Comparison of ENCODE assay signal across 11 cellular contexts in the genomic region with DNA sequence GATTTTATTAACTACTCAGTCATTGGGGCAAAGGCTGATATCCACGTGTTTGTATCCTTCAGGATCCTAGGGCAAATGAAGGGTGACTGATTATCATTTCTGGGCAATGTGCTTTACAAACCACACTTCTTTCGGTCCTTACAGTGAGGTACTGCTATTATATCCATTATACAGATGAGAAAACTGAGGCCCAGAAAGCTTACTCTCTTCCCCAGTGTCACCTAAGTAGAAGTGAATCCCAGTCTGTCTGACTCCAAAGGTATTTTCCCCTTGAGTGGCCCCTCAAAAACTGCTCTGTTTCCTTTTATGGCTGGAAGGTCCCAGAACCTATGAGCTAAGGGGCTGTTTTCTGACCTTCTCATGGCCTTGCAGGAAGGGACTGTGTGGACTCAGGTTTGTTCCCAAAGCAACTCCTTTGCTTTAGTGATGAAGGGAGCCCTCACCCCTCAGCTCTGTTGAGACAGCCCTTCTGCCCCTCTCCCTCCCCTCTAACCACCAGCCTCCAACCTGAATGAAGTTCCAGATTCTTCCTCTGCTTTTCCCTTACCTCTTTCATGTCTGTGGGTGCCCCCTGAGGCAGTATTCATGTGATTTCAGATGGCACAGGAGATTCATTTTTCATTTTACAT. TPM values are rescaled to one million over a fixed set of nuclear protein-coding genes. Genes with fewer than 3 reads are reported as not detected.
DNase-seq lines count a peak whose midpoint lies in the region; FAIRE-seq and TF ChIP-seq lines count a peak whose summit lies in the region.
"Had no signal": no experiment of that assay in that cellular context is flagged by ENCODE, and none has a peak within 500 bp of the region (broad histone marks: within the 10 kb centered on the region; RNA-seq: fewer than 3 reads in every experiment).

No MANE protein-coding gene starts in this region.

- no peak overlapping the region for H3K4me3 ChIP-seq in kidney (ENCODE audit: low read length in 2 of 2)
- no peak overlapping the region for H3K4me3 ChIP-seq in thymus (ENCODE audit: low read length)
- no peak overlapping the region for H3K4me3 ChIP-seq in colonic mucosa
- H3K4me3 ChIP-seq in breast epithelium = no peak overlapping the region
- H3K4me3 ChIP-seq: GM23248, ovary had no signal

- H3K9ac ChIP-seq in kidney (ENCODE audit: low read length in 2 of 2) (no peak overlapping the region), colonic mucosa (ENCODE audit: low read depth in 2 of 2, low read length in 2 of 2) (peak overlapping the region in 1 of 2 donors; percentile 27)
- H3K9ac ChIP-seq: GM23248 had no signal

- no peaks in the 10 kb centered on the region for H3K27me3 Mint-ChIP-seq in activated naive CD4-positive, alpha-beta T cell treated with anti-CD3 and anti-CD28 coated beads for 36 hours (ENCODE audit: low read depth)
- peaks cover 4% of the 10 kb centered on the region for H3K27me3 Mint-ChIP-seq in activated CD4-positive, alpha-beta memory T cell treated with anti-CD3 and anti-CD28 coated beads, Interleukin-2, amount 10 ng/mL, durations not matched to agents 7 days and 5 days

- H3K9me3 ChIP-seq in kidney (ENCODE audit: control insufficient read depth in 1 of 2, low read length in 2 of 2) (no peaks in the 10 kb centered on the region), thymus (ENCODE audit: control insufficient read depth) (no peaks in the 10 kb centered on the region), colonic mucosa (no peaks in the 10 kb centered on the region), breast epithelium (peaks cover 0 to under 1% of the 10 kb centered on the region in 2 donors)
- H3K9me3 ChIP-seq: ovary had no signal

- H3K4me3 Mint-ChIP-seq in activated naive CD4-positive, alpha-beta T cell treated with anti-CD3 and anti-CD28 coated beads for 36 hours = no peak overlapping the region
- H3K4me3 Mint-ChIP-seq in activated CD4-positive, alpha-beta memory T cell treated with anti-CD3 and anti-CD28 coated beads, Interleukin-2, amount 10 ng/mL, durations not matched to agents 7 days and 5 days = no peak overlapping the region

- H3K36me3 ChIP-seq in kidney (ENCODE audit: control insufficient read depth in 1 of 2, insufficient read depth in 2 of 2, low read length in 2 of 2) (no peaks in the 10 kb centered on the region), thymus (ENCODE audit: control insufficient read depth, insufficient read depth) (no peaks in the 10 kb centered on the region), colonic mucosa (no peaks in the 10 kb centered on the region), breast epithelium (no peaks in the 10 kb centered on the region)
- H3K36me3 ChIP-seq: ovary had no signal

- no peak for DNase-seq in activated naive CD4-positive, alpha-beta T cell treated with anti-CD3 and anti-CD28 coated beads for 36 hours
- no peak for DNase-seq in activated naive CD4-positive, alpha-beta T cell (lab: John Stamatoyannopoulos, UW)
- DNase-seq in activated CD4-positive, alpha-beta memory T cell treated with anti-CD3 and anti-CD28 coated beads, Interleukin-2, amount 10 ng/mL, durations not matched to agents 7 days and 5 days = peak; percentile 16
- DNase-seq in kidney (no peak), colonic mucosa (no peak), NCI-H69 (lab: John Stamatoyannopoulos, UW) (no peak), breast epithelium (ENCODE audit: low spot score in 2 of 2) (no peak)
- DNase-seq: ovary had no signal

- TF ChIP-seq CTCF in kidney (IDR thresholded peaks at IDR 0.05; ENCODE audit: borderline replicate concordance, extremely low read depth, insufficient read depth) (no peak), colonic mucosa (IDR thresholded peaks at IDR 0.05) (no peak), breast epithelium (IDR thresholded peaks at IDR 0.05) (no peak)

- intact Hi-C loops in activated naive CD4-positive, alpha-beta T cell treated with anti-CD3 and anti-CD28 coated beads for 36 hours (cut with micrococcal nuclease) = loop anchor here (1.0 to 5.0 kb wide), 3 partner anchors 8 to 526 kb away; a partner anchor contains a TSS
- intact Hi-C loops in kidney (cut with DNase I) (no loop called here), colonic mucosa (cut with DNase I) (loop anchor here (2.0 kb wide), 1 partner anchor 48 kb away; no protein-coding TSS in a partner anchor), breast epithelium (cut with DNase I; ENCODE audit: low total_unique reads) (no loop called here)

- CTCF ChIA-PET in activated naive CD4-positive, alpha-beta T cell treated with anti-CD3 and anti-CD28 coated beads for 36 hours (lab: Charles Lee) = interaction anchor here (1.0 to 6.8 kb wide), 10 partner anchors 9 to 64 kb away, joined by 3 to 91 read pairs (median 8); no protein-coding TSS in a partner anchor
- CTCF ChIA-PET in activated CD4-positive, alpha-beta memory T cell treated with anti-CD3 and anti-CD28 coated beads, Interleukin-2, amount 10 ng/mL, durations not matched to agents 7 days and 5 days (lab: Charles Lee) = interaction anchor here (0.8 to 6.8 kb wide), 12 partner anchors 9 to 157 kb away, joined by 3 to 101 read pairs (median 6); a partner anchor contains a TSS

- H3K9me3 Mint-ChIP-seq in activated naive CD4-positive, alpha-beta T cell treated with anti-CD3 and anti-CD28 coated beads for 36 hours = peaks cover 8% of the 10 kb centered on the region
- H3K9me3 Mint-ChIP-seq in activated CD4-positive, alpha-beta memory T cell treated with anti-CD3 and anti-CD28 coated beads, Interleukin-2, amount 10 ng/mL, durations not matched to agents 7 days and 5 days = peaks cover 9% of the 10 kb centered on the region

- no peaks in the 10 kb centered on the region for H3K27me3 ChIP-seq in thymus (ENCODE audit: control insufficient read depth, insufficient read depth)
- H3K27me3 ChIP-seq in colonic mucosa = no peaks in the 10 kb centered on the region
- no peaks in the 10 kb centered on the region for H3K27me3 ChIP-seq in breast epithelium
- H3K27me3 ChIP-seq: ovary had no signal

- H3K4me1 ChIP-seq in kidney (ENCODE audit: control insufficient read depth in 1 of 2, insufficient read depth in 1 of 2, low read depth in 1 of 2, low read length in 2 of 2) (peaks cover 13 to 14% of the 10 kb centered on the region in 2 donors), thymus (ENCODE audit: control insufficient read depth, insufficient read depth, low read length) (peaks cover 17% of the 10 kb centered on the region), colonic mucosa (no peaks in the 10 kb centered on the region), breast epithelium (no peaks in the 10 kb centered on the region)

- peak overlapping the region; percentile 46 for H3K27ac Mint-ChIP-seq in activated naive CD4-positive, alpha-beta T cell treated with anti-CD3 and anti-CD28 coated beads for 36 hours
- H3K27ac Mint-ChIP-seq in activated CD4-positive, alpha-beta memory T cell treated with anti-CD3 and anti-CD28 coated beads, Interleukin-2, amount 10 ng/mL, durations not matched to agents 7 days and 5 days = peak overlapping the region; percentile 97

- H3K36me3 Mint-ChIP-seq in activated naive CD4-positive, alpha-beta T cell treated with anti-CD3 and anti-CD28 coated beads for 36 hours (ENCODE audit: low read depth) = no peaks in the 10 kb centered on the region
- peaks cover 16% of the 10 kb centered on the region for H3K36me3 Mint-ChIP-seq in activated CD4-positive, alpha-beta memory T cell treated with anti-CD3 and anti-CD28 coated beads, Interleukin-2, amount 10 ng/mL, durations not matched to agents 7 days and 5 days (ENCODE audit: low read depth)

- POLR2A ChIA-PET in activated CD4-positive, alpha-beta memory T cell treated with anti-CD3 and anti-CD28 coated beads, Interleukin-2, amount 10 ng/mL, durations not matched to agents 7 days and 5 days (lab: Charles Lee) = interaction anchor here (1.1 to 5.1 kb wide), 13 partner anchors 9 to 611 kb away, joined by 3 to 75 read pairs (median 8); a partner anchor contains a TSS

- no peak for TF ChIP-seq POLR2A in breast epithelium (IDR thresholded peaks at IDR 0.05)

- FAIRE-seq in kidney (lab: Jason Lieb, UNC) = no peak

- H3K4me1 Mint-ChIP-seq in activated naive CD4-positive, alpha-beta T cell treated with anti-CD3 and anti-CD28 coated beads for 36 hours (ENCODE audit: low read depth) = peaks cover 25% of the 10 kb centered on the region
- H3K4me1 Mint-ChIP-seq in activated CD4-positive, alpha-beta memory T cell treated with anti-CD3 and anti-CD28 coated beads, Interleukin-2, amount 10 ng/mL, durations not matched to agents 7 days and 5 days = peaks cover 62% of the 10 kb centered on the region

- H3K27ac ChIP-seq in kidney (ENCODE audit: low read depth in 2 of 2, low read length in 2 of 2) (peak overlapping the region; percentile 79 to 87), thymus (ENCODE audit: low read depth) (peak overlapping the region; percentile 6), colonic mucosa (no peak overlapping the region), breast epithelium (no peak overlapping the region)
- H3K27ac ChIP-seq: GM23248, ovary had no signal

- WGBS in thymus = 75% methylated on average over 2 of the region's 2 CpGs

RNA-seq across cellular contexts. Expression of a gene that starts 27.4 kb away (rescaled TPM):
- total RNA-seq in activated naive CD4-positive, alpha-beta T cell treated with anti-CD3 and anti-CD28 coated beads for 36 hours = 1 to 10 TPM in 1 of 2 experiments, under 1 TPM in 1; 0.93 to 1.0 TPM
- total RNA-seq in activated CD4-positive, alpha-beta memory T cell treated with anti-CD3 and anti-CD28 coated beads, Interleukin-2, amount 10 ng/mL, durations not matched to agents 7 days and 5 days = 1 to 10 TPM; 7.4 to 8.3 TPM
- 351 TPM for total RNA-seq in kidney
- polyA plus RNA-seq in kidney (ENCODE audit: insufficient read depth, low read depth, low replicate concordance) = 188 TPM
- polyA plus RNA-seq in thymus = 15.7 TPM
- total RNA-seq in colonic mucosa = 100 to 1,000 TPM in 1 of 2 donors, 10 to 100 TPM in 1; 68.9 to 126 TPM
- total RNA-seq in breast epithelium = 10 to 100 TPM in 2 of 3 donors, 1 to 10 TPM in 1; 9.4 to 54.1 (median 34.0) TPM

RNA-seq across cellular contexts. Expression of a gene that starts 58.6 kb away (rescaled TPM):
- 1 to 10 TPM; 1.0 to 1.2 TPM for total RNA-seq in activated naive CD4-positive, alpha-beta T cell treated with anti-CD3 and anti-CD28 coated beads for 36 hours
- total RNA-seq in activated CD4-positive, alpha-beta memory T cell treated with anti-CD3 and anti-CD28 coated beads, Interleukin-2, amount 10 ng/mL, durations not matched to agents 7 days and 5 days = 10 to 100 TPM; 12.3 to 12.4 TPM
- total RNA-seq in kidney = 2.2 TPM
- polyA plus RNA-seq in kidney (ENCODE audit: insufficient read depth, low read depth, low replicate concordance) = 0.15 TPM
- polyA plus RNA-seq in thymus = 3.5 TPM
- 1 to 10 TPM; 1.4 to 3.0 TPM for total RNA-seq in colonic mucosa
- 1 to 10 TPM in 1 of 3 donors, under 1 TPM in 1, not detected in 1; 0.66 to 1.0 TPM for total RNA-seq in breast epithelium
- total RNA-seq: GM23248, lung microvascular endothelial cell had no signal

Comparison
In these comparisons a context has a peak if more than half of its experiments do, and no peak if none do; other contexts are left out.
1. H3K27ac ChIP-seq: peak in kidney (2 of 2) and thymus (single experiment); none in colonic mucosa (single experiment) and breast epithelium (0 of 2).
2. RNA of a gene that starts 27.4 kb away (total RNA-seq): 351 TPM in kidney (single experiment), 68.9 to 126 TPM in colonic mucosa, 9.4 to 54.1 TPM in breast epithelium and 7.4 to 8.3 TPM in activated CD4-positive, alpha-beta memory T cell treated with anti-CD3 and anti-CD28 coated beads, Interleukin-2, amount 10 ng/mL, durations not matched to agents 7 days and 5 days; 0.93 to 1.0 TPM in activated naive CD4-positive, alpha-beta T cell treated with anti-CD3 and anti-CD28 coated beads for 36 hours; every median in the first group is over 4 times any median in the second.
3. intact Hi-C loops: an anchor here in activated naive CD4-positive, alpha-beta T cell treated with anti-CD3 and anti-CD28 coated beads for 36 hours (1.0 to 5.0 kb wide) and colonic mucosa (2.0 kb wide); none called in kidney and breast epithelium.